In genomic region chr7:28921822-28922221, GRCh38 we compare ENCODE assay signal across 9 cellular contexts. TPM values are rescaled to one million over a fixed set of nuclear protein-coding genes. Genes with fewer than 3 reads are reported as not detected.
A peak's percentile ranks its signal among the peaks of the same experiment; 100 is the strongest.
DNase-seq lines count a peak whose midpoint lies in the region; ATAC-seq and TF ChIP-seq lines count a peak whose summit lies in the region.
"Had no signal": no experiment of that assay in that cellular context is flagged by ENCODE, and none has a peak within 500 bp of the region (broad histone marks: within the 10 kb centered on the region; RNA-seq: fewer than 3 reads in every experiment).

No MANE protein-coding gene starts in this region.

- H3K9me3 ChIP-seq in gastroesophageal sphincter: no peaks in the 10 kb centered on the region

- peaks cover 0 to 20% (median 0%) of the 10 kb centered on the region in 3 donors for H3K4me1 ChIP-seq in gastroesophageal sphincter

- H3K4me3 ChIP-seq in gastroesophageal sphincter: no peak overlapping the region

- H3K4me1 Mint-ChIP-seq in Calu3 (ENCODE audit: low read depth, unreplicated experiment) (peaks cover 19% of the 10 kb centered on the region), osteocyte (ENCODE audit: unreplicated experiment) (peaks cover 7% of the 10 kb centered on the region)
- peaks cover under 1% of the 10 kb centered on the region for H3K4me1 Mint-ChIP-seq in activated T-helper 17 cell treated with anti-CD3 and anti-CD28 coated beads, Interleukin-2, amount 50 U/mL, for 72 hours

- H3K27me3 Mint-ChIP-seq in Calu3 (ENCODE audit: unreplicated experiment): no peaks in the 10 kb centered on the region
- peaks cover 4% of the 10 kb centered on the region for H3K27me3 Mint-ChIP-seq in activated T-helper 17 cell treated with anti-CD3 and anti-CD28 coated beads, Interleukin-2, amount 50 U/mL, for 72 hours
- peaks cover 20% of the 10 kb centered on the region for H3K27me3 Mint-ChIP-seq in osteocyte (ENCODE audit: unreplicated experiment)

- H3K9me3 Mint-ChIP-seq in Calu3 (ENCODE audit: low read depth, unreplicated experiment) (no peaks in the 10 kb centered on the region), osteocyte (ENCODE audit: unreplicated experiment) (no peaks in the 10 kb centered on the region)
- H3K9me3 Mint-ChIP-seq in activated T-helper 17 cell treated with anti-CD3 and anti-CD28 coated beads, Interleukin-2, amount 50 U/mL, for 72 hours: no peaks in the 10 kb centered on the region
- H3K9me3 Mint-ChIP-seq: stimulated activated naive CD8-positive, alpha-beta T cell treated with anti-CD3 and anti-CD28 coated beads, Interleukin-15, Interleukin-2, amounts not matched to agents 100 ng/mL and 50 ng/mL, for 24 hours had no signal

- peak; percentile 90 for ATAC-seq in GM19351 (IDR thresholded peaks at IDR 0.05; ENCODE audit: unreplicated experiment)
- peak; percentile 68 for ATAC-seq in HG03521 (IDR thresholded peaks at IDR 0.05; ENCODE audit: unreplicated experiment)
- peak; percentile 72 for ATAC-seq in activated T-helper 17 cell treated with anti-CD3 and anti-CD28 coated beads, Interleukin-2, amount 50 U/mL, for 72 hours (replicated peaks)
- peak; percentile 70 for ATAC-seq in gastroesophageal sphincter

- no peak for TF ChIP-seq POLR2A in gastroesophageal sphincter (IDR thresholded peaks at IDR 0.05)

- DNase-seq in Calu3: peak; percentile 67
- peak; percentile 85 for DNase-seq in NCI-H510A treated with DMSO at 0.1 percent for 48 hours (lab: John Stamatoyannopoulos, UW)
- DNase-seq in osteocyte (ENCODE audit: extremely low spot score, unreplicated experiment): no peak
- DNase-seq in activated effector memory CD4-positive, alpha-beta T cell treated with Interleukin-2 at 50 U/mL for 16 hours: no peak

- H3K27ac Mint-ChIP-seq in Calu3 (ENCODE audit: unreplicated experiment) (no peak overlapping the region), osteocyte (ENCODE audit: unreplicated experiment) (no peak overlapping the region)
- H3K27ac Mint-ChIP-seq in activated T-helper 17 cell treated with anti-CD3 and anti-CD28 coated beads, Interleukin-2, amount 50 U/mL, for 72 hours: no peak overlapping the region
- H3K27ac Mint-ChIP-seq: stimulated activated naive CD8-positive, alpha-beta T cell treated with anti-CD3 and anti-CD28 coated beads, Interleukin-15, Interleukin-2, amounts not matched to agents 100 ng/mL and 50 ng/mL, for 24 hours had no signal

- BruUV-seq in Calu3 (replicated peaks; lab: Mats Ljungman, UMichigan): no TSS peak

- WGBS in gastroesophageal sphincter (ENCODE audit: low coverage in 1 of 2), 2 donors: 0 to 4% methylated on average over 4 of the region's 4 CpGs

- H3K36me3 ChIP-seq in gastroesophageal sphincter: no peaks in the 10 kb centered on the region

- TF ChIP-seq CTCF in Calu3 (IDR thresholded peaks at IDR 0.05; ENCODE audit: unreplicated experiment) (peak; percentile 95), gastroesophageal sphincter (IDR thresholded peaks at IDR 0.05) (peak; percentile 82 to 90 (median 88)), osteocyte (IDR thresholded peaks at IDR 0.05) (peak; percentile 85)

- peaks cover 5% of the 10 kb centered on the region for H3K27me3 ChIP-seq in gastroesophageal sphincter

- no peak overlapping the region for H3K4me3 Mint-ChIP-seq in Calu3 (ENCODE audit: low read depth, unreplicated experiment)
- H3K4me3 Mint-ChIP-seq in activated T-helper 17 cell treated with anti-CD3 and anti-CD28 coated beads, Interleukin-2, amount 50 U/mL, for 72 hours: no peak overlapping the region
- H3K4me3 Mint-ChIP-seq in osteocyte (ENCODE audit: unreplicated experiment): no peak overlapping the region
- H3K4me3 Mint-ChIP-seq: stimulated activated naive CD8-positive, alpha-beta T cell treated with anti-CD3 and anti-CD28 coated beads, Interleukin-15, Interleukin-2, amounts not matched to agents 100 ng/mL and 50 ng/mL, for 24 hours had no signal

- no peak overlapping the region for H3K27ac ChIP-seq in gastroesophageal sphincter

- CTCF ChIA-PET in Calu3 (lab: Charles Lee): interaction anchor here (0.6 to 8.7 kb wide), 42 partner anchors 9 to 1152 kb away, joined by 3 to 174 read pairs (median 4); no protein-coding TSS in a partner anchor

- TF ChIP-seq EP300 in gastroesophageal sphincter (IDR thresholded peaks at IDR 0.05): no peak

- intact Hi-C loops in Calu3 (cut with micrococcal nuclease; ENCODE audit: unreplicated experiment): loop anchor here (1.0 to 10.0 kb wide), 8 partner anchors 33 to 683 kb away; no protein-coding TSS in a partner anchor

- H3K36me3 Mint-ChIP-seq in Calu3 (ENCODE audit: insufficient read depth, unreplicated experiment) (peaks cover 4% of the 10 kb centered on the region), osteocyte (ENCODE audit: unreplicated experiment) (no peaks in the 10 kb centered on the region)
- H3K36me3 Mint-ChIP-seq in activated T-helper 17 cell treated with anti-CD3 and anti-CD28 coated beads, Interleukin-2, amount 50 U/mL, for 72 hours (ENCODE audit: low read depth): no peaks in the 10 kb centered on the region

RNA-seq across cellular contexts. Expression of gene TRIL, which starts 36.3 kb away (rescaled TPM):
- total RNA-seq in Calu3 (2022): 0.44 and 0.47 TPM in 2 replicates
- not detected for total RNA-seq in activated T-helper 17 cell treated with anti-CD3 and anti-CD28 coated beads, Interleukin-2, amount 50 U/mL, for 72 hours
- 1 to 10 TPM; 1.6 to 6.6 (median 3.9) TPM for total RNA-seq in gastroesophageal sphincter
- total RNA-seq in osteocyte: 3.5 and 4.0 TPM in 2 replicates

Comparison
In these comparisons a context has a peak if more than half of its experiments do, and no peak if none do; other contexts are left out.
1. DNase-seq: peak in Calu3 (single experiment) and NCI-H510A treated with DMSO at 0.1 percent for 48 hours (single experiment); none in osteocyte (single experiment) and activated effector memory CD4-positive, alpha-beta T cell treated with Interleukin-2 at 50 U/mL for 16 hours (single experiment).
2. Peak in every context shown above with its lines, with median percentiles within 50 percentile points of each other: CTCF ChIP-seq and ATAC-seq.